ENCODE assay signal across 28 cellular contexts in the genomic region with DNA sequence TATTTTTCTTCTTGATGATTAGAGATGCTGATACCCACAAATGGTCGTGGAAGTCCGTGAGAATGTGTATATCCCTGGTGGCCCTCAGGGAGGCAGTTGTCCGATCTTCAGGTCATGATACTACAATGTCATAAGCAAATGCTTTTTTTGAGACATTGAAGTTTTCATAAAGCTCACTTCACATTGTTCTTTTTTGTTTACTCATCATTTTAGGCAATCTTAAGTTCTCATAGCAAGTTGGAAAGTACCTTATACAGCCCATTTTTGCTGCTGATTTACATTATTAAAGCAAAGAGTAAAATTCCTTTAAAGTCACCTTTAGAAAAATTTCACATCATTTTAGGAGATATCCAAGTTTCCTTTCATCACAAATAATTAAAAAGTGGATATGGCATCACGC.
"Had no signal": no experiment of that assay in that cellular context is flagged by ENCODE, and none has a peak within 500 bp of the region (broad histone marks: within the 10 kb centered on the region; RNA-seq: fewer than 3 reads in every experiment).

No MANE protein-coding gene starts in this region.

- H3K27me3 ChIP-seq: esophagus squamous epithelium, gastrocnemius medialis, heart right ventricle, left lung had no signal

- H3K9me3 ChIP-seq: esophagus squamous epithelium, gastrocnemius medialis, heart right ventricle, left lung, lower lobe of right lung, mucosa of descending colon had no signal

- ATAC-seq: esophagus mucosa, gastrocnemius medialis, heart right ventricle, left cardiac atrium, left lung, left ventricle myocardium superior, lower lobe of right lung, mucosa of descending colon had no signal

- H3K36me3 Mint-ChIP-seq: mesothelial cell of epicardium, naive B cell had no signal

- FAIRE-seq: endometrium, islet of Langerhans, keratinocyte had no signal

- H3K4me1 ChIP-seq: esophagus squamous epithelium, left lung, lower lobe of right lung had no signal

- H3K27me3 Mint-ChIP-seq: dendritic cell treated with granulocyte-macrophage colony-stimulating factor and Interleukin-4, amounts not matched to agents 40 ng/mL and 50 ng/mL, for 4 days had no signal

- H3K27ac ChIP-seq: epithelial cell of prostate, esophagus squamous epithelium, gastrocnemius medialis, heart right ventricle, left lung, lower lobe of right lung had no signal

- H3K27ac Mint-ChIP-seq: dendritic cell treated with granulocyte-macrophage colony-stimulating factor and Interleukin-4, amounts not matched to agents 40 ng/mL and 50 ng/mL, for 4 days; endodermal cell; mesothelial cell of epicardium; naive B cell had no signal

- DNase-seq: cortex of kidney; effector CD8-positive, alpha-beta T cell; effector memory CD8-positive, alpha-beta T cell; endodermal cell; erythroblast; esophagus squamous epithelium; foreskin fibroblast; foreskin melanocyte; gastrocnemius medialis; glutamatergic neuron; head of caudate nucleus; heart right ventricle; hippocampal formation; left cardiac atrium; left lung; left ventricle myocardium superior; lower lobe of right lung; mesenchymal stem cell; mucosa of descending colon; naive B cell; naive thymus-derived CD8-positive, alpha-beta T cell had no signal

- H3K9me3 Mint-ChIP-seq: dendritic cell treated with granulocyte-macrophage colony-stimulating factor and Interleukin-4, amounts not matched to agents 40 ng/mL and 50 ng/mL, for 4 days; effector memory CD8-positive, alpha-beta T cell; endodermal cell; mesothelial cell of epicardium; naive B cell; naive thymus-derived CD8-positive, alpha-beta T cell had no signal

- H3K4me1 Mint-ChIP-seq: endodermal cell, mesothelial cell of epicardium, naive B cell had no signal

- H3K36me3 ChIP-seq: esophagus squamous epithelium, gastrocnemius medialis, heart right ventricle, left lung, lower lobe of right lung had no signal

- H3K4me3 Mint-ChIP-seq: dendritic cell treated with granulocyte-macrophage colony-stimulating factor and Interleukin-4, amounts not matched to agents 40 ng/mL and 50 ng/mL, for 4 days; effector memory CD8-positive, alpha-beta T cell; endodermal cell; mesothelial cell of epicardium; naive B cell; naive thymus-derived CD8-positive, alpha-beta T cell had no signal

- H3K4me3 ChIP-seq: esophagus squamous epithelium, gastrocnemius medialis, heart right ventricle, left lung, lower lobe of right lung, mucosa of descending colon had no signal
